In genomic region chr3:46981932-46982471, GRCh38 we compare ENCODE assay signal across 1 cellular context.
TF ChIP-seq lines count a peak whose summit lies in the region.

No MANE protein-coding gene starts in this region.

TF ChIP-seq in HepG2, 621 proteins besides CTCF, POLR2A, EP300 and RAD21:
- TF ChIP-seq NFYC (CRISPR knock-in tag; IDR thresholded peaks at IDR 0.05) = no peak
- no peak for TF ChIP-seq ZFAT (CRISPR knock-in tag; conservative IDR thresholded peaks at IDR 0.05)
- TF ChIP-seq PRDM15 (CRISPR knock-in tag; IDR thresholded peaks at IDR 0.05) = no peak
- peak; percentile 43 for TF ChIP-seq ZNF687 (CRISPR knock-in tag; IDR thresholded peaks at IDR 0.05)
- no peak for TF ChIP-seq POGZ (CRISPR knock-in tag; IDR thresholded peaks at IDR 0.05)
- TF ChIP-seq TIGD3 (CRISPR knock-in tag; IDR thresholded peaks at IDR 0.05; ENCODE audit: borderline replicate concordance) = no peak
- TF ChIP-seq PCBP2 (optimal IDR thresholded peaks at IDR 0.05; ENCODE audit: low read depth, low read length, poor library complexity, severe bottlenecking) = no peak
